In genomic region chrX:40402771-40403533, GRCh38 we compare ENCODE assay signal across 8 cellular contexts.
DNase-seq lines count a peak whose midpoint lies in the region; ATAC-seq and TF ChIP-seq lines count a peak whose summit lies in the region.

No MANE protein-coding gene starts in this region.

- no peak overlapping the region for H3K4me3 Mint-ChIP-seq in mesothelial cell of epicardium

- H3K27ac ChIP-seq in ovary, result no peak overlapping the region

- ATAC-seq in HG02852 (IDR thresholded peaks at IDR 0.05; ENCODE audit: unreplicated experiment) (peak; percentile 55), GM21529 (IDR thresholded peaks at IDR 0.05; ENCODE audit: unreplicated experiment) (no peak), HG02884 (IDR thresholded peaks at IDR 0.05; ENCODE audit: unreplicated experiment) (no peak)

- intact Hi-C loops in ovary (cut with DNase I), result no loop called here

- H3K27me3 Mint-ChIP-seq in mesothelial cell of epicardium (ENCODE audit: low read depth), result no peaks in the 10 kb centered on the region

- H3K27me3 ChIP-seq in ovary, result no peaks in the 10 kb centered on the region

- peak; percentile 78 for DNase-seq in DMS53 (lab: John Stamatoyannopoulos, UW)
- DNase-seq in cerebellum (ENCODE audit: low spot score), result peak; percentile 61
- DNase-seq in ovary, result peak; percentile 30 to 43 (median 37)
- DNase-seq in T-helper 9 cell, result no peak
- DNase-seq in mesothelial cell of epicardium (ENCODE audit: low spot score in 2 of 2, unreplicated experiment in 2 of 2), result no peak

- no peaks in the 10 kb centered on the region for H3K9me3 ChIP-seq in ovary

- no peaks in the 10 kb centered on the region for H3K4me1 ChIP-seq in ovary (ENCODE audit: insufficient read depth)

- TF ChIP-seq CTCF in ovary (IDR thresholded peaks at IDR 0.05), result no peak
- TF ChIP-seq CTCF in mesothelial cell of epicardium (IDR thresholded peaks at IDR 0.05; ENCODE audit: unreplicated experiment), result no peak

- TF ChIP-seq EP300 in ovary (IDR thresholded peaks at IDR 0.05), result no peak

- H3K27ac Mint-ChIP-seq in mesothelial cell of epicardium, result no peak overlapping the region

- TF ChIP-seq POLR2A in ovary (IDR thresholded peaks at IDR 0.05), result no peak

- no peak overlapping the region for H3K4me3 ChIP-seq in ovary

- H3K36me3 Mint-ChIP-seq in mesothelial cell of epicardium, result no peaks in the 10 kb centered on the region

- no peaks in the 10 kb centered on the region for H3K4me1 Mint-ChIP-seq in mesothelial cell of epicardium

- no peaks in the 10 kb centered on the region for H3K36me3 ChIP-seq in ovary

- peaks cover 33% of the 10 kb centered on the region for H3K9me3 Mint-ChIP-seq in mesothelial cell of epicardium

- 41 to 47% (median 41%) methylated on average over 12 of the region's 12 CpGs for WGBS in ovary, 3 donors

Comparison
In these comparisons a context has a peak if more than half of its experiments do, and no peak if none do; other contexts are left out.
1. DNase-seq: peak in DMS53 (single experiment), cerebellum (single experiment) and ovary (5 of 5); none in T-helper 9 cell (single experiment) and mesothelial cell of epicardium (0 of 2).